ENCODE assay signal across 1 cellular context in the genomic region with DNA sequence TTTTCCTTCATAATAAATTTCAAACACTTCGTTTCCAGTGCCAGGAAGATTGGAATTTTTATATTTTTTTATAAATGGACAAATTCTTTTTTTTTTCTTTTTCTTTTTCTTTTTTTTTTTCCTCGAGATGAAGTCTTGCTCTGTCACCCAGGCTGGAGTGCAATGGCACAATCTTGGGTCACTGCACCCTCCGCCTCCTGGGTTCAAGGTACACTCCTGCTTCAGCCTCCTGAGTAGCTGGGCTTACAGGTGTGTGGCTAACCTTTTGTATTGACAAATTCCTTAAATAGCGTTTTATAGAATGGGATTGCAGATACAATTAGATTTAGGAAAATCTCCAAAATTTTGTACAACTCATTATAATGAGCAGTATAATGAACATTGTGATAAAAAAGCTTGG.
TF ChIP-seq lines count a peak whose summit lies in the region.

No MANE protein-coding gene starts in this region.

TF ChIP-seq in HepG2, 621 proteins besides CTCF, POLR2A, EP300 and RAD21 (continued from another document):
- TF ChIP-seq, protein P1, sequence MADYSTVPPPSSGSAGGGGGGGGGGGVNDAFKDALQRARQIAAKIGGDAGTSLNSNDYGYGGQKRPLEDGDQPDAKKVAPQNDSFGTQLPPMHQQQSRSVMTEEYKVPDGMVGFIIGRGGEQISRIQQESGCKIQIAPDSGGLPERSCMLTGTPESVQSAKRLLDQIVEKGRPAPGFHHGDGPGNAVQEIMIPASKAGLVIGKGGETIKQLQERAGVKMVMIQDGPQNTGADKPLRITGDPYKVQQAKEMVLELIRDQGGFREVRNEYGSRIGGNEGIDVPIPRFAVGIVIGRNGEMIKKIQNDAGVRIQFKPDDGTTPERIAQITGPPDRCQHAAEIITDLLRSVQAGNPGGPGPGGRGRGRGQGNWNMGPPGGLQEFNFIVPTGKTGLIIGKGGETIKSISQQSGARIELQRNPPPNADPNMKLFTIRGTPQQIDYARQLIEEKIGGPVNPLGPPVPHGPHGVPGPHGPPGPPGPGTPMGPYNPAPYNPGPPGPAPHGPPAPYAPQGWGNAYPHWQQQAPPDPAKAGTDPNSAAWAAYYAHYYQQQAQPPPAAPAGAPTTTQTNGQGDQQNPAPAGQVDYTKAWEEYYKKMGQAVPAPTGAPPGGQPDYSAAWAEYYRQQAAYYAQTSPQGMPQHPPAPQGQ (CRISPR knock-in tag; IDR thresholded peaks at IDR 0.05; ENCODE audit: borderline replicate concordance): no peak
- no peak for TF ChIP-seq ATM (IDR thresholded peaks at IDR 0.05; ENCODE audit: borderline replicate concordance)
- TF ChIP-seq ZNF337 (CRISPR knock-in tag; IDR thresholded peaks at IDR 0.05; ENCODE audit: borderline replicate concordance, low read depth): no peak
- TF ChIP-seq, protein P2, sequence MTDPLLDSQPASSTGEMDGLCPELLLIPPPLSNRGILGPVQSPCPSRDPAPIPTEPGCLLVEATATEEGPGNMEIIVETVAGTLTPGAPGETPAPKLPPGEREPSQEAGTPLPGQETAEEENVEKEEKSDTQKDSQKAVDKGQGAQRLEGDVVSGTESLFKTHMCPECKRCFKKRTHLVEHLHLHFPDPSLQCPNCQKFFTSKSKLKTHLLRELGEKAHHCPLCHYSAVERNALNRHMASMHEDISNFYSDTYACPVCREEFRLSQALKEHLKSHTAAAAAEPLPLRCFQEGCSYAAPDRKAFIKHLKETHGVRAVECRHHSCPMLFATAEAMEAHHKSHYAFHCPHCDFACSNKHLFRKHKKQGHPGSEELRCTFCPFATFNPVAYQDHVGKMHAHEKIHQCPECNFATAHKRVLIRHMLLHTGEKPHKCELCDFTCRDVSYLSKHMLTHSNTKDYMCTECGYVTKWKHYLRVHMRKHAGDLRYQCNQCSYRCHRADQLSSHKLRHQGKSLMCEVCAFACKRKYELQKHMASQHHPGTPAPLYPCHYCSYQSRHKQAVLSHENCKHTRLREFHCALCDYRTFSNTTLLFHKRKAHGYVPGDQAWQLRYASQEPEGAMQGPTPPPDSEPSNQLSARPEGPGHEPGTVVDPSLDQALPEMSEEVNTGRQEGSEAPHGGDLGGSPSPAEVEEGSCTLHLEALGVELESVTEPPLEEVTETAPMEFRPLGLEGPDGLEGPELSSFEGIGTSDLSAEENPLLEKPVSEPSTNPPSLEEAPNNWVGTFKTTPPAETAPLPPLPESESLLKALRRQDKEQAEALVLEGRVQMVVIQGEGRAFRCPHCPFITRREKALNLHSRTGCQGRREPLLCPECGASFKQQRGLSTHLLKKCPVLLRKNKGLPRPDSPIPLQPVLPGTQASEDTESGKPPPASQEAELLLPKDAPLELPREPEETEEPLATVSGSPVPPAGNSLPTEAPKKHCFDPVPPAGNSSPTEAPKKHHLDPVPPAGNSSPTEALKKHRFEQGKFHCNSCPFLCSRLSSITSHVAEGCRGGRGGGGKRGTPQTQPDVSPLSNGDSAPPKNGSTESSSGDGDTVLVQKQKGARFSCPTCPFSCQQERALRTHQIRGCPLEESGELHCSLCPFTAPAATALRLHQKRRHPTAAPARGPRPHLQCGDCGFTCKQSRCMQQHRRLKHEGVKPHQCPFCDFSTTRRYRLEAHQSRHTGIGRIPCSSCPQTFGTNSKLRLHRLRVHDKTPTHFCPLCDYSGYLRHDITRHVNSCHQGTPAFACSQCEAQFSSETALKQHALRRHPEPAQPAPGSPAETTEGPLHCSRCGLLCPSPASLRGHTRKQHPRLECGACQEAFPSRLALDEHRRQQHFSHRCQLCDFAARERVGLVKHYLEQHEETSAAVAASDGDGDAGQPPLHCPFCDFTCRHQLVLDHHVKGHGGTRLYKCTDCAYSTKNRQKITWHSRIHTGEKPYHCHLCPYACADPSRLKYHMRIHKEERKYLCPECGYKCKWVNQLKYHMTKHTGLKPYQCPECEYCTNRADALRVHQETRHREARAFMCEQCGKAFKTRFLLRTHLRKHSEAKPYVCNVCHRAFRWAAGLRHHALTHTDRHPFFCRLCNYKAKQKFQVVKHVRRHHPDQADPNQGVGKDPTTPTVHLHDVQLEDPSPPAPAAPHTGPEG (CRISPR knock-in tag; IDR thresholded peaks at IDR 0.05): no peak
- TF ChIP-seq, protein P3, sequence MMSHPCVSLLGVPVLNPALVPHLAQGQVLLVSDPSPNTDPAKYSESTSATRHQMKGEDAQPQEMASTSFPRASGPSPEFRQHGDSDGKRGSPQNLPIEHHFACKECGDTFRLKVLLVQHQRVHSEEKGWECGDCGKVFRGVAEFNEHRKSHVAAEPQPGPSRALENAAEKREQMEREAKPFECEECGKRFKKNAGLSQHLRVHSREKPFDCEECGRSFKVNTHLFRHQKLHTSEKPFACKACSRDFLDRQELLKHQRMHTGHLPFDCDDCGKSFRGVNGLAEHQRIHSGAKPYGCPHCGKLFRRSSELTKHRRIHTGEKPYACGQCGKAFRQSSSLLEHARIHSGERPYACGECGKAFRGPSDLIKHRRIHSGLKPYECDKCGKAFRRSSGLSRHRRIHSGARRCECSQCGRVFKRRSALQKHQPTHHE (CRISPR knock-in tag; IDR thresholded peaks at IDR 0.05; ENCODE audit: borderline replicate concordance): no peak
- TF ChIP-seq SALL1 (CRISPR knock-in tag; IDR thresholded peaks at IDR 0.05): no peak
